In genomic region chr18:52392160-52392559, GRCh38 we compare ENCODE assay signal across 17 cellular contexts. TPM values are rescaled to one million over a fixed set of nuclear protein-coding genes. Genes with fewer than 3 reads are reported as not detected.
A peak's percentile ranks its signal among the peaks of the same experiment; 100 is the strongest.
DNase-seq lines count a peak whose midpoint lies in the region; ATAC-seq and TF ChIP-seq lines count a peak whose summit lies in the region.
"Had no signal": no experiment of that assay in that cellular context is flagged by ENCODE, and none has a peak within 500 bp of the region (broad histone marks: within the 10 kb centered on the region; RNA-seq: fewer than 3 reads in every experiment).

No MANE protein-coding gene starts in this region.

- H3K4me3 ChIP-seq in endocrine pancreas (ENCODE audit: control insufficient read depth, insufficient read depth, low read length) (peak overlapping the region; percentile 10), OCI-LY7 (ENCODE audit: low read depth, low read length, poor library complexity, severe bottlenecking) (no peak overlapping the region)
- H3K4me3 ChIP-seq: GM23338 had no signal

- no peak overlapping the region for H3K27ac ChIP-seq in OCI-LY7 (ENCODE audit: low read depth, low read length, poor library complexity, severe bottlenecking)

- CTCF ChIA-PET in OCI-LY7 (lab: Charles Lee; ENCODE audit: unreplicated experiment), result no interaction called here
- CTCF ChIA-PET in activated CD4-positive, alpha-beta T cell treated with anti-CD3 and anti-CD28 coated beads, Interleukin-2, amount 10 ng/mL, durations not matched to agents 7 days and 5 days (lab: Charles Lee), result no interaction called here

- no peak overlapping the region for H3K27ac Mint-ChIP-seq in activated CD4-positive, alpha-beta T cell treated with anti-CD3 and anti-CD28 coated beads, Interleukin-2, amount 10 ng/mL, durations not matched to agents 7 days and 5 days
- H3K27ac Mint-ChIP-seq: GM23338; immature natural killer cell; stimulated activated naive CD8-positive, alpha-beta T cell treated with anti-CD3 and anti-CD28 coated beads, Interleukin-15, Interleukin-2, amounts not matched to agents 100 ng/mL and 50 ng/mL, for 24 hours had no signal

- H3K36me3 ChIP-seq in endocrine pancreas (ENCODE audit: control insufficient read depth, insufficient read depth, low read length) (no peaks in the 10 kb centered on the region), OCI-LY7 (ENCODE audit: insufficient read depth, low read length) (no peaks in the 10 kb centered on the region)
- H3K36me3 ChIP-seq: BE2C had no signal

- POLR2A ChIA-PET in OCI-LY7 (lab: Charles Lee), result no interaction called here
- POLR2A ChIA-PET in activated CD4-positive, alpha-beta T cell treated with anti-CD3 and anti-CD28 coated beads, Interleukin-2, amount 10 ng/mL, durations not matched to agents 7 days and 5 days (lab: Charles Lee), result no interaction called here

- H3K4me3 Mint-ChIP-seq in activated CD4-positive, alpha-beta T cell treated with anti-CD3 and anti-CD28 coated beads, Interleukin-2, amount 10 ng/mL, durations not matched to agents 7 days and 5 days, result no peak overlapping the region
- H3K4me3 Mint-ChIP-seq: GM23338; immature natural killer cell; stimulated activated naive CD8-positive, alpha-beta T cell treated with anti-CD3 and anti-CD28 coated beads, Interleukin-15, Interleukin-2, amounts not matched to agents 100 ng/mL and 50 ng/mL, for 24 hours had no signal

- no peak overlapping the region for H3K4me2 ChIP-seq in OCI-LY7 (ENCODE audit: low read length)
- H3K4me2 ChIP-seq: GM23338 had no signal

- no peak for TF ChIP-seq CTCF in OCI-LY7 (conservative IDR thresholded peaks at IDR 0.05; ENCODE audit: low read length)

- no peaks in the 10 kb centered on the region for H3K27me3 ChIP-seq in endocrine pancreas (ENCODE audit: control insufficient read depth, insufficient read depth, low read length)
- H3K27me3 ChIP-seq: BE2C had no signal

- H3K9ac ChIP-seq in endocrine pancreas (ENCODE audit: control insufficient read depth, insufficient read depth, low read length), result no peak overlapping the region

- intact Hi-C loops in OCI-LY7 (cut with micrococcal nuclease; ENCODE audit: unreplicated experiment), result no loop called here

- no peaks in the 10 kb centered on the region for H3K36me3 Mint-ChIP-seq in activated CD4-positive, alpha-beta T cell treated with anti-CD3 and anti-CD28 coated beads, Interleukin-2, amount 10 ng/mL, durations not matched to agents 7 days and 5 days (ENCODE audit: low read depth)
- H3K36me3 Mint-ChIP-seq: immature natural killer cell had no signal

- no peak overlapping the region for H2AFZ ChIP-seq in OCI-LY7 (ENCODE audit: low read length)
- H2AFZ ChIP-seq: GM23338 had no signal

- no peaks in the 10 kb centered on the region for H4K20me1 ChIP-seq in OCI-LY7 (ENCODE audit: insufficient read depth, low read length)

- ATAC-seq in GM18508 (IDR thresholded peaks at IDR 0.05; ENCODE audit: insufficient read depth, unreplicated experiment), result peak; percentile 40
- peak; percentile 44 for ATAC-seq in GM21619 (IDR thresholded peaks at IDR 0.05; ENCODE audit: unreplicated experiment)
- ATAC-seq in HG03520 (IDR thresholded peaks at IDR 0.05; ENCODE audit: unreplicated experiment), result peak; percentile 61
- ATAC-seq: GM23338 had no signal

- H3K9me3 ChIP-seq in endocrine pancreas (ENCODE audit: control insufficient read depth, low read length) (no peaks in the 10 kb centered on the region), OCI-LY7 (ENCODE audit: low read length) (no peaks in the 10 kb centered on the region)
- H3K9me3 ChIP-seq: BE2C had no signal

- H3K79me2 ChIP-seq in OCI-LY7 (ENCODE audit: insufficient read depth, low read depth, low read length), result no peaks in the 10 kb centered on the region

- H3K9me2 ChIP-seq in OCI-LY7 (ENCODE audit: insufficient read depth, low read length), result no peaks in the 10 kb centered on the region

- DNase-seq in OCI-LY7 (ENCODE audit: low spot score) (no peak), cerebellum (ENCODE audit: low spot score) (no peak), NCI-H2107 (lab: John Stamatoyannopoulos, UW) (no peak)
- DNase-seq in activated CD4-positive, alpha-beta T cell treated with anti-CD3 and anti-CD28 coated beads, Interleukin-2, amount 10 ng/mL, durations not matched to agents 7 days and 5 days, result no peak
- DNase-seq: BE2C; immature natural killer cell; NCI-H526 treated with DMSO at 0.1 percent for 48 hours; SIG-M5; stimulated activated CD4-positive, alpha-beta T cell treated with anti-CD3 and anti-CD28 coated beads, Interleukin-4, amount 100 ng/mL, for 4 hours had no signal

- no TSS peak for BruUV-seq in OCI-LY7 (replicated peaks; lab: Mats Ljungman, UMichigan)

- no peaks in the 10 kb centered on the region for H3K4me1 Mint-ChIP-seq in activated CD4-positive, alpha-beta T cell treated with anti-CD3 and anti-CD28 coated beads, Interleukin-2, amount 10 ng/mL, durations not matched to agents 7 days and 5 days
- H3K4me1 Mint-ChIP-seq: GM23338, immature natural killer cell had no signal

- no peaks in the 10 kb centered on the region for H3K27me3 Mint-ChIP-seq in activated CD4-positive, alpha-beta T cell treated with anti-CD3 and anti-CD28 coated beads, Interleukin-2, amount 10 ng/mL, durations not matched to agents 7 days and 5 days
- H3K27me3 Mint-ChIP-seq: stimulated activated naive CD8-positive, alpha-beta T cell treated with anti-CD3 and anti-CD28 coated beads, Interleukin-15, Interleukin-2, amounts not matched to agents 100 ng/mL and 50 ng/mL, for 24 hours had no signal

- H3K9me3 Mint-ChIP-seq in activated CD4-positive, alpha-beta T cell treated with anti-CD3 and anti-CD28 coated beads, Interleukin-2, amount 10 ng/mL, durations not matched to agents 7 days and 5 days, result no peaks in the 10 kb centered on the region
- H3K9me3 Mint-ChIP-seq: GM23338 had no signal

- H3K4me1 ChIP-seq in endocrine pancreas (ENCODE audit: control insufficient read depth, insufficient read depth, low read length), result no peaks in the 10 kb centered on the region
- H3K4me1 ChIP-seq in OCI-LY7 (ENCODE audit: insufficient read depth, low read length, poor library complexity, severe bottlenecking), result no peaks in the 10 kb centered on the region
- H3K4me1 ChIP-seq: BE2C had no signal

RNA-seq across cellular contexts. Expression of gene DCC, which starts 52.2 kb away (rescaled TPM):
- total RNA-seq in OCI-LY7 (2014; rRNA removed; shearing (Covaris generic)), result not detected in 2 replicates
- total RNA-seq in OCI-LY7 (2022) (not detected in 2 replicates), cerebellum (66.4 TPM)
- not detected for total RNA-seq in activated CD4-positive, alpha-beta T cell treated with anti-CD3 and anti-CD28 coated beads, Interleukin-2, amount 10 ng/mL, durations not matched to agents 7 days and 5 days
- total RNA-seq: Daoy, pulmonary artery endothelial cell had no signal

Comparison
In these comparisons a context has a peak if more than half of its experiments do, and no peak if none do; other contexts are left out.
1. RNA of gene DCC, which starts 52.2 kb away (total RNA-seq): 66.4 TPM in cerebellum (single experiment); not detected in OCI-LY7 and not detected in activated CD4-positive, alpha-beta T cell treated with anti-CD3 and anti-CD28 coated beads, Interleukin-2, amount 10 ng/mL, durations not matched to agents 7 days and 5 days; every median in the first group is over 10 times any median in the second.
2. Peak in every context shown above with its lines, with median percentiles within 50 percentile points of each other: ATAC-seq.